ENCODE assay signal across 1 cellular context in genomic region chr4:123403205-123403604, GRCh38.
TF ChIP-seq lines count a peak whose summit lies in the region.

No MANE protein-coding gene starts in this region.

TF ChIP-seq in GM23338, 12 proteins besides CTCF, POLR2A, EP300 and RAD21:
- TF ChIP-seq ZNF462 (CRISPR knock-in tag; IDR thresholded peaks at IDR 0.05), result no peak
- TF ChIP-seq ETS1 (IDR thresholded peaks at IDR 0.05), result no peak
- no peak for TF ChIP-seq JUNB (IDR thresholded peaks at IDR 0.05; ENCODE audit: unreplicated experiment)
- no peak for TF ChIP-seq STAT1 (IDR thresholded peaks at IDR 0.05; ENCODE audit: unreplicated experiment)
- TF ChIP-seq ZNF331 (CRISPR knock-in tag; IDR thresholded peaks at IDR 0.05; ENCODE audit: low read depth), result no peak
- no peak for TF ChIP-seq REST (IDR thresholded peaks at IDR 0.05; ENCODE audit: unreplicated experiment)
- no peak for TF ChIP-seq NANOG (IDR thresholded peaks at IDR 0.05; ENCODE audit: borderline replicate concordance)
- TF ChIP-seq EZH2 (IDR thresholded peaks at IDR 0.05; ENCODE audit: low read depth, unreplicated experiment), result no peak
- no peak for TF ChIP-seq ZNF114 (CRISPR knock-in tag; IDR thresholded peaks at IDR 0.05)
- no peak for TF ChIP-seq EZH2phosphoT487 (IDR thresholded peaks at IDR 0.05; ENCODE audit: unreplicated experiment)
